ENCODE assay signal across 1 cellular context in genomic region chr3:29683306-29683993, GRCh38.
TF ChIP-seq lines count a peak whose summit lies in the region.

No MANE protein-coding gene starts in this region.

TF ChIP-seq in GM12878, 131 proteins besides CTCF, POLR2A, EP300 and RAD21 (continued from another document and continues in another):
- TF ChIP-seq TCF3 (IDR thresholded peaks at IDR 0.05; ENCODE audit: borderline replicate concordance, insufficient read depth, low read depth, low read length) (0 out of 2 replicates have a peak, but pooled peaks have one; percentile 53), SMARCA5 (IDR thresholded peaks at IDR 0.05) (no peak), PBX3 (IDR thresholded peaks at IDR 0.05; ENCODE audit: insufficient replicate concordance, low read depth, low read length) (peak; percentile 83), HDGF (IDR thresholded peaks at IDR 0.05) (no peak), FOXM1 (IDR thresholded peaks at IDR 0.05; ENCODE audit: low read depth, low read length) (peak; percentile 77; the same call in 1 of the 2 replicates), NFIC (IDR thresholded peaks at IDR 0.05; ENCODE audit: low read depth, low read length) (peak; percentile 84), SIX5 (IDR thresholded peaks at IDR 0.05; ENCODE audit: low read depth, low read length, severe bottlenecking) (no peak), MTA2 (IDR thresholded peaks at IDR 0.05; ENCODE audit: low read depth) (peak; percentile 83), GABPA (IDR thresholded peaks at IDR 0.05; ENCODE audit: low read depth) (peak; percentile 67; the same call in 1 of the 2 replicates), E2F4 (IDR thresholded peaks at IDR 0.05; ENCODE audit: low read depth, low read length) (no peak), ZNF592 (IDR thresholded peaks at IDR 0.05) (no peak), NFYA (IDR thresholded peaks at IDR 0.05; ENCODE audit: borderline replicate concordance, low read depth, low read length) (no peak), CEBPB (IDR thresholded peaks at IDR 0.05; ENCODE audit: borderline replicate concordance in 1 of 2, low read depth in 2 of 2, low read length in 2 of 2) (0 out of 4 replicates have a peak, but pooled peaks of 1 of the 2 experiments have one; percentile 29), BHLHE40 (IDR thresholded peaks at IDR 0.05; ENCODE audit: borderline replicate concordance in 1 of 2, low read depth in 2 of 2, low read length in 1 of 2) (peak; percentile 49 to 51; a peak in 3 of 4 replicates), POLR2AphosphoS2 (IDR thresholded peaks at IDR 0.05; ENCODE audit: low read depth, low read length) (no peak), YBX1 (IDR thresholded peaks at IDR 0.05) (no peak), SREBF2 (IDR thresholded peaks at IDR 0.05; ENCODE audit: low read length) (no peak), BCL11A (IDR thresholded peaks at IDR 0.05; ENCODE audit: low read depth, low read length) (peak; percentile 94), CBX5 (IDR thresholded peaks at IDR 0.05; ENCODE audit: low read depth) (no peak), MTA3 (IDR thresholded peaks at IDR 0.05; ENCODE audit: borderline replicate concordance, low read length) (no peak), IRF4 (IDR thresholded peaks at IDR 0.05; ENCODE audit: low read depth, low read length) (peak; percentile 95), ATF2 (IDR thresholded peaks at IDR 0.05; ENCODE audit: low read length) (peak; percentile 89), CEBPZ (IDR thresholded peaks at IDR 0.05; ENCODE audit: low read depth, low read length) (no peak), PKNOX1 (IDR thresholded peaks at IDR 0.05) (peak; percentile 96), TCF12 (IDR thresholded peaks at IDR 0.05; ENCODE audit: low read depth, low read length) (peak; percentile 85), BCLAF1 (IDR thresholded peaks at IDR 0.05) (no peak), SRF (IDR thresholded peaks at IDR 0.05; ENCODE audit: low read depth in 2 of 2, low read length in 2 of 2) (peak in 1 of 2 experiments; percentile 58; a peak in 1 of 4 replicates), MAX (IDR thresholded peaks at IDR 0.05; ENCODE audit: low read depth, low read length) (no peak), TARDBP (IDR thresholded peaks at IDR 0.05; ENCODE audit: borderline replicate concordance) (no peak), DPF2 (IDR thresholded peaks at IDR 0.05) (peak; percentile 84), JUNB (IDR thresholded peaks at IDR 0.05) (peak; percentile 98), RELB (IDR thresholded peaks at IDR 0.05; ENCODE audit: low read depth) (peak; percentile 30; the same call in 1 of the 2 replicates), NBN (IDR thresholded peaks at IDR 0.05) (no peak), RUNX3 (IDR thresholded peaks at IDR 0.05; ENCODE audit: low read length) (peak; percentile 83), CREM (IDR thresholded peaks at IDR 0.05; ENCODE audit: low read depth) (peak; percentile 60), ZNF622 (IDR thresholded peaks at IDR 0.05) (no peak), HSF1 (IDR thresholded peaks at IDR 0.05; ENCODE audit: low read depth, low read length) (no peak), SUZ12 (IDR thresholded peaks at IDR 0.05; ENCODE audit: unreplicated experiment) (no peak), CHD4 (IDR thresholded peaks at IDR 0.05) (no peak), LARP7 (IDR thresholded peaks at IDR 0.05) (no peak), PAX5 (IDR thresholded peaks at IDR 0.05; ENCODE audit: borderline replicate concordance, low read depth, low read length) (0 out of 2 replicates have a peak, but pooled peaks have one; percentile 39), ELK1 (IDR thresholded peaks at IDR 0.05; ENCODE audit: low read depth, low read length) (no peak)
